ENCODE assay signal across 15 cellular contexts in the genomic region with DNA sequence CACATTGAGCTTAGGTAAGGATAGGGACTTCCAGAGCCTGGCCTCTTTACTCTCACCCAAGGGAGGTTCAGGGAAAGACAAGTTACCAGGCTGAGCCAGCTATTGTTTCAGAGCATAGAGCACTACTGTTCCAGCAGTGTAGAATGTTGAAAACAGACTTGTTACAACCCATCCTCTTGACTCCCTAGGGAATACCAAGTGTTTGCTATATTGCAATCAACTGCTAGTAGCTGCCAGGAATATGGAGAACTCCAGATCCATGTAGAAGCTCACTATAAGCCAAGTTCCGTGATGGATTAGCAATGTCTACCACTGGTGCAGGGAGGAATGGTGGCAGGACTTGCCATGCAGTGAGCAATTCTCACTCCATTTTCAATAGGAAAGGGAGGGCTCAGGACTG.
"Had no signal": no experiment of that assay in that cellular context is flagged by ENCODE, and none has a peak within 500 bp of the region (broad histone marks: within the 10 kb centered on the region; RNA-seq: fewer than 3 reads in every experiment).

No MANE protein-coding gene starts in this region.

- FAIRE-seq: frontal cortex had no signal

- H3K4me3 ChIP-seq: body of pancreas, colonic mucosa, left lung, thoracic aorta, upper lobe of left lung had no signal

- H3K27me3 ChIP-seq: body of pancreas, colonic mucosa, left lung, upper lobe of left lung had no signal

- H3K36me3 ChIP-seq: colonic mucosa, left lung, thoracic aorta, upper lobe of left lung had no signal

- DNase-seq: activated B cell treated with CpG ODN at 0.5 μM for 24 hours; activated CD4-positive, alpha-beta memory T cell treated with anti-CD3 and anti-CD28 coated beads, Interleukin-2, amount 10 ng/mL, durations not matched to agents 7 days and 5 days; activated CD4-positive, alpha-beta T cell treated with anti-CD3 and anti-CD28 coated beads for 4 hours; activated CD8-positive, alpha-beta memory T cell treated with anti-CD3 and anti-CD28 coated beads, Interleukin-2, amount 10 ng/mL, durations not matched to agents 7 days and 5 days; activated naive CD4-positive, alpha-beta T cell; activated naive CD8-positive, alpha-beta T cell treated with anti-CD3 and anti-CD28 coated beads for 36 hours; colonic mucosa; left lung; stimulated activated CD4-positive, alpha-beta T cell treated with anti-CD3 and anti-CD28 coated beads, Interleukin-4, amount 100 ng/mL, for 24 hours had no signal

- ATAC-seq: activated CD8-positive, alpha-beta memory T cell treated with anti-CD3 and anti-CD28 coated beads, Interleukin-2, amount 10 ng/mL, durations not matched to agents 7 days and 5 days; body of pancreas; sciatic nerve; stimulated activated effector memory CD8-positive, alpha-beta T cell treated with anti-CD3 and anti-CD28 coated beads, Interleukin-12 subunit alpha, Interleukin-12 subunit beta, amount 100 ng/mL, for 72 hours had no signal
